In genomic region chr11:96112192-96113099, GRCh38 we compare ENCODE assay signal across 8 cellular contexts.
DNase-seq lines count a peak whose midpoint lies in the region; ATAC-seq and TF ChIP-seq lines count a peak whose summit lies in the region.

No MANE protein-coding gene starts in this region.

- no peaks in the 10 kb centered on the region for H3K27me3 Mint-ChIP-seq in activated T-cell treated with anti-CD3 and anti-CD28 coated beads, Interleukin-2, amount 50 U/mL, for 24 hours

- H3K4me3 ChIP-seq in colonic mucosa = no peak overlapping the region
- no peak overlapping the region for H3K4me3 ChIP-seq in stomach

- peak overlapping the region; percentile 18 for H3K4me3 Mint-ChIP-seq in activated T-cell treated with anti-CD3 and anti-CD28 coated beads, Interleukin-2, amount 50 U/mL, for 24 hours

- intact Hi-C loops in colonic mucosa (cut with DNase I) = no loop called here
- intact Hi-C loops in stomach (cut with DNase I; ENCODE audit: low total_unique reads) = no loop called here

- H3K4me1 Mint-ChIP-seq in activated T-cell treated with anti-CD3 and anti-CD28 coated beads, Interleukin-2, amount 50 U/mL, for 24 hours (ENCODE audit: low read depth) = peaks cover 66% of the 10 kb centered on the region

- TF ChIP-seq POLR2A in stomach (IDR thresholded peaks at IDR 0.05) (no peak), erythroblast (IDR thresholded peaks at IDR 0.05; ENCODE audit: low read length) (no peak)

- H3K4me1 ChIP-seq in colonic mucosa = no peaks in the 10 kb centered on the region
- H3K4me1 ChIP-seq in stomach = peaks cover 0 to 29% (median 15%) of the 10 kb centered on the region in 4 donors

- H3K36me3 ChIP-seq in colonic mucosa = no peaks in the 10 kb centered on the region
- no peaks in the 10 kb centered on the region for H3K36me3 ChIP-seq in stomach

- no peaks in the 10 kb centered on the region for H3K9me3 ChIP-seq in colonic mucosa
- H3K9me3 ChIP-seq in stomach = no peaks in the 10 kb centered on the region

- ATAC-seq in HG03066 (IDR thresholded peaks at IDR 0.05; ENCODE audit: low read depth, unreplicated experiment) = peak; percentile 92

- no peak overlapping the region for H3K9ac ChIP-seq in colonic mucosa (ENCODE audit: low read depth in 2 of 2, low read length in 2 of 2)

- WGBS in stomach, 5 donors = 80 to 89% (median 86%) methylated on average over 5 of the region's 5 CpGs

- no peak for DNase-seq in activated T-cell treated with anti-CD3 and anti-CD28 coated beads, Interleukin-2, amount 50 U/mL, for 24 hours
- no peak for DNase-seq in activated T-cell treated with anti-CD3 and anti-CD28 coated beads, Interleukin-2, amount 50 U/mL, for 1 hour
- DNase-seq in colonic mucosa (no peak), stomach (no peak), NCI-H2196 treated with DMSO at 0.1 percent for 48 hours (lab: John Stamatoyannopoulos, UW; ENCODE audit: unreplicated experiment) (no peak), erythroblast (lab: John Stamatoyannopoulos, UW) (no peak), DMS 273 treated with DMSO at 0.1 percent for 48 hours (lab: John Stamatoyannopoulos, UW) (no peak)

- no peaks in the 10 kb centered on the region for H3K27me3 ChIP-seq in colonic mucosa
- H3K27me3 ChIP-seq in stomach = no peaks in the 10 kb centered on the region

- TF ChIP-seq CTCF in colonic mucosa (IDR thresholded peaks at IDR 0.05) (no peak), stomach (IDR thresholded peaks at IDR 0.05) (no peak)

- H3K9me3 Mint-ChIP-seq in activated T-cell treated with anti-CD3 and anti-CD28 coated beads, Interleukin-2, amount 50 U/mL, for 24 hours = no peaks in the 10 kb centered on the region

- H3K27ac Mint-ChIP-seq in activated T-cell treated with anti-CD3 and anti-CD28 coated beads, Interleukin-2, amount 50 U/mL, for 24 hours = peak overlapping the region; percentile 76

- TF ChIP-seq EP300 in stomach (IDR thresholded peaks at IDR 0.05) = no peak

- H3K27ac ChIP-seq in colonic mucosa (peak overlapping the region; percentile 10), stomach (peak overlapping the region in 3 of 5 donors; percentile 64 to 68 (median 67))

- peaks cover 63% of the 10 kb centered on the region for H3K36me3 Mint-ChIP-seq in activated T-cell treated with anti-CD3 and anti-CD28 coated beads, Interleukin-2, amount 50 U/mL, for 24 hours (ENCODE audit: low read depth)
